ENCODE assay signal across 24 cellular contexts in the genomic region with DNA sequence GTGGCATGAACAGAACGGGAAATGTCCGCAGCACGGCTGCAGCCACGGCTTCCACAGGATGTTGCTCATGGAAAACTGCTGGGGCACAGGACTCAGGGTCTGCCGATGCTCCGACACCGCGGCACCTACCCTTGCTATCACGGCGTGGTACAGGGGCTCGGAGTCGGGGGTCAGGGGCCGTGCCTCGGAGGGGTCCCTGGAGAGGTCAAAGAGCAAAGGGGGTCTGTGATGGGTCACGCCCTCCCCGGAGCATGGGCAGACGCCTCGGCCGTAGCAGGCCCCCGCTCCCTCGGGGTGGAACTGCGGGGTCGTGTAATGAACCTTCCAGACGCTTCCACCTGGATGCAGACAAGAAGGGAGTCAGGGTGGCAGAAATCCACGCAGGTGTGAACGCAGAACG.
"Had no signal": no experiment of that assay in that cellular context is flagged by ENCODE, and none has a peak within 500 bp of the region (broad histone marks: within the 10 kb centered on the region; RNA-seq: fewer than 3 reads in every experiment).

No MANE protein-coding gene starts in this region.

- H3K9me3 ChIP-seq: colonic mucosa, gastrocnemius medialis had no signal

- H3K36me3 ChIP-seq: colonic mucosa, gastrocnemius medialis had no signal

- H3K4me1 ChIP-seq: colonic mucosa, esophagus muscularis mucosa, esophagus squamous epithelium, foreskin keratinocyte, gastrocnemius medialis, gastroesophageal sphincter, heart left ventricle, heart right ventricle had no signal

- DNase-seq: colonic mucosa; cortex of kidney; dermis blood vessel endothelial cell; effector CD4-positive, alpha-beta T cell; effector CD8-positive, alpha-beta T cell; effector memory CD4-positive, alpha-beta T cell; effector memory CD8-positive, alpha-beta T cell; endodermal cell; erythroblast; esophagus squamous epithelium; foreskin fibroblast; foreskin keratinocyte; foreskin melanocyte; gastrocnemius medialis; glutamatergic neuron; head of caudate nucleus; heart left ventricle; heart right ventricle had no signal

- H3K4me3 ChIP-seq: colonic mucosa, coronary artery, esophagus muscularis mucosa, esophagus squamous epithelium, gastrocnemius medialis, gastroesophageal sphincter, heart left ventricle, heart right ventricle, hepatocyte had no signal

- H3K27me3 ChIP-seq: colonic mucosa, esophagus muscularis mucosa, esophagus squamous epithelium, foreskin keratinocyte, gastrocnemius medialis, gastroesophageal sphincter, heart left ventricle, heart right ventricle, hepatocyte had no signal

- H3K27me3 Mint-ChIP-seq: dendritic cell treated with granulocyte-macrophage colony-stimulating factor and Interleukin-4, amounts not matched to agents 40 ng/mL and 50 ng/mL, for 4 days; effector memory CD8-positive, alpha-beta T cell had no signal

- H3K27ac ChIP-seq: colonic mucosa, coronary artery, epithelial cell of prostate, esophagus muscularis mucosa, esophagus squamous epithelium, foreskin keratinocyte, gastrocnemius medialis, gastroesophageal sphincter, heart left ventricle, heart right ventricle, hepatocyte had no signal

- H3K4me3 Mint-ChIP-seq: dendritic cell treated with granulocyte-macrophage colony-stimulating factor and Interleukin-4, amounts not matched to agents 40 ng/mL and 50 ng/mL, for 4 days; effector memory CD8-positive, alpha-beta T cell; endodermal cell had no signal

- H3K27ac Mint-ChIP-seq: dendritic cell treated with granulocyte-macrophage colony-stimulating factor and Interleukin-4, amounts not matched to agents 40 ng/mL and 50 ng/mL, for 4 days; effector memory CD8-positive, alpha-beta T cell; endodermal cell had no signal

- ATAC-seq: effector memory CD8-positive, alpha-beta T cell; foreskin keratinocyte; gastrocnemius medialis; gastroesophageal sphincter; heart left ventricle; heart right ventricle had no signal
